Comparison of ENCODE assay signal across 8 cellular contexts in the genomic region with DNA sequence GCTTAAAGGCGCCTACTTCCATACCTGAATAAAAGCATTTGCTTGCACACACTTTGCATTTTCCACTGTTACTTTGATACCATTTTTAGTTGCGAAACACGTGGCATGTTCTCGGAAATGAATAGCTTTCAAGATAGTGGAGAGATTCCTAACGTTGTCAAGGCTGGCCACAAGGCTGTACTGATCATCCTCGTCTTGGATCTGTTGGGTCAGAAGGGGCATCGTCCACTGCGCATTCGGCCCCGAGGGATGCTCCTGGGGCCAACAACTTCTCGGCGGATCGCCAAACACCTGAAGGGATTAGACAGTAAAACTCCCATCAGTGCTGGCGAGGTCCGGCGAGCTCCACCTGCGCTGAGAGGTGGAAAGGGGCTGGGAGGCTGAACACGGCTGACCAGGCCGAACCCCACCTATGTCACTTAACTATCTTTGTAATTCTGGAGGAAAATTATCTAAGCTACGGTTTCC. TPM values are rescaled to one million over a fixed set of nuclear protein-coding genes. Genes with fewer than 3 reads are reported as not detected.
DNase-seq lines count a peak whose midpoint lies in the region; ATAC-seq and TF ChIP-seq lines count a peak whose summit lies in the region.

No MANE protein-coding gene starts in this region.

- no peak overlapping the region for H3K14ac ChIP-seq in trophoblast cell (ENCODE audit: low read length)

- H3K23ac ChIP-seq in trophoblast cell (ENCODE audit: low read length), result no peak overlapping the region

- POLR2A ChIA-PET in WTC11 (lab: Charles Lee), result interaction anchor here (1.0 to 3.4 kb wide), 8 partner anchors 8 to 439 kb away, joined by 3 to 59 read pairs (median 4); a partner anchor contains a TSS

- H4K20me1 ChIP-seq in DOHH2 (ENCODE audit: control insufficient read depth, insufficient read depth, low read depth, low read length), result no peaks in the 10 kb centered on the region; the same call in 1 of the 2 replicates

- peak overlapping the region; percentile 87 for H3K4me2 ChIP-seq in DOHH2 (ENCODE audit: low read length)
- H3K4me2 ChIP-seq in trophoblast cell (ENCODE audit: low read length), result peak overlapping the region; percentile 66

- H3K9me3 Mint-ChIP-seq in WTC11, result no peaks in the 10 kb centered on the region

- H3K36me3 ChIP-seq in DOHH2 (ENCODE audit: control insufficient read depth, low read length) (peaks cover 93% of the 10 kb centered on the region), trophoblast cell (ENCODE audit: control insufficient read depth in 1 of 2, insufficient read depth in 2 of 2, low read length in 2 of 2) (peaks cover 2 to 6% of the 10 kb centered on the region in 2 experiments)

- peaks cover 8% of the 10 kb centered on the region for H3F3A ChIP-seq in DOHH2 (ENCODE audit: control insufficient read depth, insufficient read depth)

- H2BK120ac ChIP-seq in trophoblast cell (ENCODE audit: insufficient read depth, low read length, poor library complexity), result no peak overlapping the region

- no peaks in the 10 kb centered on the region for H3K27me3 Mint-ChIP-seq in WTC11 (ENCODE audit: low read depth)

- no peaks in the 10 kb centered on the region for H3K9me2 ChIP-seq in DOHH2 (replicated peaks; ENCODE audit: control insufficient read depth, low read length)

- H3K18ac ChIP-seq in trophoblast cell (ENCODE audit: low read length), result peak overlapping the region; percentile 3

- H3K4me3 ChIP-seq in DOHH2 (ENCODE audit: low read length), result peak overlapping the region; percentile 85
- H3K4me3 ChIP-seq in fibroblast of the aortic adventitia (ENCODE audit: low read depth, low read length), result peak overlapping the region; percentile 98
- H3K4me3 ChIP-seq in trophoblast cell (ENCODE audit: low read depth, low read length), result peak overlapping the region; percentile 89

- peak overlapping the region; percentile 23 for H4K12ac ChIP-seq in trophoblast cell (ENCODE audit: low read depth, low read length)

- no CpG with 5 or more reads among the region's 20 CpGs for WGBS in trophoblast cell (ENCODE audit: extremely low coverage, insufficient coverage, insufficient read length)

- H3K4me1 ChIP-seq in DOHH2 (ENCODE audit: control insufficient read depth, low read length) (peaks cover 25% of the 10 kb centered on the region), trophoblast cell (ENCODE audit: control insufficient read depth in 1 of 2, insufficient read depth in 2 of 2, low read length in 2 of 2) (peaks cover 0 to 2% of the 10 kb centered on the region in 2 experiments)

- H3K27ac Mint-ChIP-seq in WTC11, result no peak overlapping the region

- ATAC-seq in GM21360 (IDR thresholded peaks at IDR 0.05; ENCODE audit: unreplicated experiment) (peak; percentile 12), HG03520 (IDR thresholded peaks at IDR 0.05; ENCODE audit: unreplicated experiment) (peak; percentile 4), WTC11 (peak; percentile 24)

- no peak overlapping the region for H3K4me3 Mint-ChIP-seq in WTC11

- peak overlapping the region; percentile 79 for H3K27ac ChIP-seq in DOHH2 (ENCODE audit: low read depth, low read length)
- peak overlapping the region; percentile 93 for H3K27ac ChIP-seq in trophoblast cell (ENCODE audit: low read depth, low read length)

- H3K36me3 Mint-ChIP-seq in WTC11, result peaks cover 29% of the 10 kb centered on the region

- peaks cover 6% of the 10 kb centered on the region for H3K79me1 ChIP-seq in trophoblast cell (ENCODE audit: low read length)

- H4K8ac ChIP-seq in trophoblast cell (ENCODE audit: low read depth, low read length), result peak overlapping the region; percentile 89

- H3K4ac ChIP-seq in trophoblast cell (ENCODE audit: low read depth, low read length), result peak overlapping the region; percentile 22

- DNase-seq in WTC11 (ENCODE audit: low spot score) (peak; percentile 30), fibroblast of the aortic adventitia (ENCODE audit: low read depth) (peak; percentile 39), trophoblast cell (peak; percentile 41 to 77), NCI-H2196 (lab: John Stamatoyannopoulos, UW; ENCODE audit: unreplicated experiment) (no peak), GF-D8 (lab: John Stamatoyannopoulos, UW) (no peak)

- H2BK5ac ChIP-seq in trophoblast cell (ENCODE audit: low read depth, low read length, poor library complexity), result no peak overlapping the region

- H3K27me3 ChIP-seq in DOHH2 (ENCODE audit: control insufficient read depth, low read length) (no peaks in the 10 kb centered on the region), trophoblast cell (ENCODE audit: insufficient read depth, low read length) (no peaks in the 10 kb centered on the region)

- H3K79me2 ChIP-seq in DOHH2 (ENCODE audit: control insufficient read depth, low read length) (peaks cover 96% of the 10 kb centered on the region), trophoblast cell (ENCODE audit: control insufficient read depth, insufficient read depth, low read length, poor library complexity) (peaks cover 8% of the 10 kb centered on the region)

- H4K91ac ChIP-seq in trophoblast cell (ENCODE audit: low read depth, low read length), result no peak overlapping the region

- H3K9ac ChIP-seq in trophoblast cell (ENCODE audit: low read length), result peak overlapping the region; percentile 50

- H2AK5ac ChIP-seq in trophoblast cell (ENCODE audit: low read length), result peak overlapping the region; percentile 23

- CTCF ChIA-PET in WTC11 (lab: Charles Lee), result interaction anchor here (1.1 to 2.2 kb wide), 8 partner anchors 15 to 440 kb away, joined by 3 to 19 read pairs (median 8); a partner anchor contains a TSS

- H3K4me1 Mint-ChIP-seq in WTC11, result peaks cover 25% of the 10 kb centered on the region

- no peak overlapping the region for H2BK12ac ChIP-seq in trophoblast cell (ENCODE audit: low read length)

- H3K9me3 ChIP-seq in DOHH2 (ENCODE audit: control insufficient read depth, insufficient read depth, low read length) (no peaks in the 10 kb centered on the region), trophoblast cell (ENCODE audit: insufficient read depth, low read depth, low read length) (no peaks in the 10 kb centered on the region)

- peak overlapping the region; percentile 40 for H2AFZ ChIP-seq in trophoblast cell (ENCODE audit: insufficient read depth, low read length, poor library complexity)

- TF ChIP-seq CTCF in DOHH2 (IDR thresholded peaks at IDR 0.05; ENCODE audit: low read depth, low read length, poor library complexity, severe bottlenecking) (no peak), WTC11 (IDR thresholded peaks at IDR 0.05) (no peak), fibroblast of the aortic adventitia (IDR thresholded peaks at IDR 0.05; ENCODE audit: insufficient read depth, low read length) (no peak)

TF ChIP-seq in WTC11, 78 proteins besides CTCF, POLR2A, EP300 and RAD21:
- TF ChIP-seq RELA (CRISPR knock-in tag; IDR thresholded peaks at IDR 0.05; ENCODE audit: borderline replicate concordance) (no peak), FOXK1 (CRISPR knock-in tag; IDR thresholded peaks at IDR 0.05) (0 out of 2 replicates have a peak, but pooled peaks have one; percentile 19)

RNA-seq across cellular contexts. Expression of a gene that starts 0.6 kb away (rescaled TPM):
- total RNA-seq in WTC11 (2021) (28.4 to 33.4 TPM (median 28.5 TPM) in 3 replicates), fibroblast of the aortic adventitia (ENCODE audit: low replicate concordance) (14.7 and 38.6 TPM in 2 replicates)
- 29.7 and 31.0 TPM in 2 replicates for polyA plus RNA-seq in trophoblast cell (2013)

RNA-seq across cellular contexts. Expression of a gene that starts 0.8 kb away (rescaled TPM):
- total RNA-seq in WTC11 (2021) (48.0 to 57.3 TPM (median 49.4 TPM) in 3 replicates), fibroblast of the aortic adventitia (ENCODE audit: low replicate concordance) (31.3 and 41.9 TPM in 2 replicates)
- 49.2 and 53.1 TPM in 2 replicates for polyA plus RNA-seq in trophoblast cell (2013)

RNA-seq across cellular contexts. Expression of a gene that starts 14.7 kb away (rescaled TPM):
- total RNA-seq in WTC11 (2021), result 48.7 to 62.5 TPM (median 49.6 TPM) in 3 replicates
- 32.6 and 68.9 TPM in 2 replicates for total RNA-seq in fibroblast of the aortic adventitia (ENCODE audit: low replicate concordance)
- 49.8 and 50.4 TPM in 2 replicates for polyA plus RNA-seq in trophoblast cell (2013)

Comparison
In these comparisons a context has a peak if more than half of its experiments do, and no peak if none do; other contexts are left out.
1. DNase-seq: peak in WTC11 (single experiment), fibroblast of the aortic adventitia (single experiment) and trophoblast cell (2 of 2); none in NCI-H2196 (single experiment) and GF-D8 (single experiment).
2. Peak in every context shown above with its lines, with median percentiles within 50 percentile points of each other: H3K4me3 ChIP-seq and ATAC-seq.